Comparison of ENCODE assay signal across 23 cellular contexts in genomic region chr16:64363039-64363438, GRCh38.
DNase-seq lines count a peak whose midpoint lies in the region; ATAC-seq and TF ChIP-seq lines count a peak whose summit lies in the region.
"Had no signal": no experiment of that assay in that cellular context is flagged by ENCODE, and none has a peak within 500 bp of the region (broad histone marks: within the 10 kb centered on the region; RNA-seq: fewer than 3 reads in every experiment).

No MANE protein-coding gene starts in this region.

- H4K20me1 ChIP-seq in IMR-90 (ENCODE audit: insufficient read depth, low read length) = no peaks in the 10 kb centered on the region
- H4K20me1 ChIP-seq in smooth muscle cell (ENCODE audit: low read depth) = no peaks in the 10 kb centered on the region

- no peaks in the 10 kb centered on the region; the same call in 1 of the 2 replicates for H3K4me1 ChIP-seq in IMR-90 (ENCODE audit: control insufficient read depth, insufficient read depth, low read length)
- H3K4me1 ChIP-seq in smooth muscle cell (ENCODE audit: low read depth) = no peaks in the 10 kb centered on the region
- H3K4me1 ChIP-seq: HAP-1, SJSA1 had no signal

- ATAC-seq in IMR-90 (ENCODE audit: low read depth) (peak; percentile 56; the same call in 1 of the 2 replicates), GM18520 (IDR thresholded peaks at IDR 0.05; ENCODE audit: unreplicated experiment) (no peak)

- H3K4me2 ChIP-seq in IMR-90 (ENCODE audit: low read depth, low read length) (no peak overlapping the region), smooth muscle cell (no peak overlapping the region)
- H3K4me2 ChIP-seq: KMS-11 had no signal

- no peaks in the 10 kb centered on the region for H3K27me3 ChIP-seq in IMR-90 (ENCODE audit: control insufficient read depth, insufficient read depth, low read length)
- no peaks in the 10 kb centered on the region for H3K27me3 ChIP-seq in smooth muscle cell (ENCODE audit: low read depth)
- H3K27me3 ChIP-seq: SJSA1 had no signal

- in situ Hi-C loops in IMR-90 (cut with MboI; ENCODE audit: low sequenced_read_pairs) = no loop called here

- WGBS in IMR-90 (ENCODE audit: extremely low coverage in 2 of 2, insufficient read length in 1 of 2), 2 experiments = no CpG with 5 or more reads among the region's 2 CpGs
- WGBS in smooth muscle cell (ENCODE audit: low lambda C conversion rate) = 72% methylated on average over 2 of the region's 2 CpGs

- TF ChIP-seq CTCF in IMR-90 (conservative IDR thresholded peaks at IDR 0.05; ENCODE audit: low read depth, low read length) (no peak), foreskin fibroblast (IDR thresholded peaks at IDR 0.05; ENCODE audit: low read depth, low read length) (no peak), smooth muscle cell (IDR thresholded peaks at IDR 0.05; ENCODE audit: borderline replicate concordance, insufficient read depth, poor library complexity, severe bottlenecking) (no peak), Calu3 (IDR thresholded peaks at IDR 0.05; ENCODE audit: unreplicated experiment) (no peak)

- DNase-seq in IMR-90 = peak; percentile 50
- DNase-seq in fibroblast of gingiva (ENCODE audit: low read depth) = peak; percentile 43
- DNase-seq in foreskin fibroblast = peak; percentile 36 to 60
- DNase-seq in smooth muscle cell (lab: John Stamatoyannopoulos, UW; ENCODE audit: unreplicated experiment) = no peak
- no peak for DNase-seq in Calu3
- DNase-seq in hypothalamus (lab: John Stamatoyannopoulos, UW) = no peak
- DNase-seq: CD8-positive, alpha-beta memory T cell; DND-41; MM.1S; NCI-H2081 treated with DMSO at 0.1 percent for 48 hours; NCI-H2171; NCI-H226; NCI-H510A; NCI-H69; Right ventricle myocardium superior; RPMI8226 had no signal

- H4K91ac ChIP-seq in IMR-90 (ENCODE audit: insufficient read depth, low read depth, low read length) = no peak overlapping the region

- no peak overlapping the region for H4K5ac ChIP-seq in IMR-90 (ENCODE audit: low read depth, low read length)

- H2BK120ac ChIP-seq in IMR-90 (ENCODE audit: low read depth, low read length) = no peak overlapping the region

- H3K9me1 ChIP-seq in IMR-90 (ENCODE audit: insufficient read depth, low read length) = no peaks in the 10 kb centered on the region

- H3K79me1 ChIP-seq in IMR-90 (ENCODE audit: low read depth in 1 of 2, low read length in 2 of 2) = no peaks in the 10 kb centered on the region

- no peak overlapping the region for H4K8ac ChIP-seq in IMR-90 (ENCODE audit: low read depth in 2 of 2, low read length in 2 of 2)

- H3K9ac ChIP-seq in IMR-90 (ENCODE audit: low read depth, low read length) = no peak overlapping the region
- no peak overlapping the region for H3K9ac ChIP-seq in smooth muscle cell (ENCODE audit: low read depth)
- H3K9ac ChIP-seq: KMS-11 had no signal

- dilution Hi-C loops in IMR-90 (cut with HindIII; ENCODE audit: low sequenced_read_pairs, unreplicated experiment) = no loop called here

- H2AK9ac ChIP-seq in IMR-90 (replicated peaks; ENCODE audit: low read depth, low read length, poor library complexity) = no peak overlapping the region

- no peak overlapping the region for H2BK20ac ChIP-seq in IMR-90 (ENCODE audit: low read depth, low read length)

- POLR2A ChIA-PET in IMR-90 (lab: Charles Lee; ENCODE audit: unreplicated experiment) = no interaction called here

- BruUV-seq in IMR-90 (replicated peaks; lab: Mats Ljungman, UMichigan) = no TSS peak
- no TSS peak for BruUV-seq in Calu3 (replicated peaks; lab: Mats Ljungman, UMichigan)

- H3K36me3 Mint-ChIP-seq in Calu3 (ENCODE audit: insufficient read depth, unreplicated experiment) = no peaks in the 10 kb centered on the region
- H3K36me3 Mint-ChIP-seq: CD8-positive, alpha-beta memory T cell; IgD-negative memory B cell had no signal

- no peak overlapping the region for H3K27ac Mint-ChIP-seq in Calu3 (ENCODE audit: unreplicated experiment)
- H3K27ac Mint-ChIP-seq: B cell; CD8-positive, alpha-beta memory T cell; IgD-negative memory B cell had no signal

- TF ChIP-seq RAD21 in IMR-90 (IDR thresholded peaks at IDR 0.05; ENCODE audit: low read length) = no peak

- H2BK15ac ChIP-seq in IMR-90 (ENCODE audit: low read depth, low read length) = no peak overlapping the region

- no peak overlapping the region for H3K4ac ChIP-seq in IMR-90 (ENCODE audit: low read depth, low read length)

- H3K9me3 ChIP-seq in IMR-90 (ENCODE audit: control insufficient read depth, insufficient read depth, low read length) = no peaks in the 10 kb centered on the region
- no peaks in the 10 kb centered on the region for H3K9me3 ChIP-seq in smooth muscle cell (replicated peaks; ENCODE audit: low read depth)
- H3K9me3 ChIP-seq: HAP-1, SJSA1 had no signal

- H3K56ac ChIP-seq in IMR-90 (ENCODE audit: extremely low read depth, insufficient read depth, low read length) = no peak overlapping the region

- CTCF ChIA-PET in IMR-90 (lab: Yijun Ruan, JAX) = interaction anchor here (1.1 kb wide), 1 partner anchor 38 kb away, joined by 4 read pairs; no protein-coding TSS in a partner anchor
- CTCF ChIA-PET in Calu3 (lab: Charles Lee) = no interaction called here

- H3K18ac ChIP-seq in IMR-90 (ENCODE audit: low read depth, low read length) = no peak overlapping the region

- no peaks in the 10 kb centered on the region for H3K79me2 ChIP-seq in smooth muscle cell (ENCODE audit: low read depth)

- peaks cover 9% of the 10 kb centered on the region for H3K9me3 Mint-ChIP-seq in Calu3 (ENCODE audit: low read depth, unreplicated experiment)

- TF ChIP-seq POLR2A in IMR-90 (IDR thresholded peaks at IDR 0.05; ENCODE audit: low read depth, low read length) = no peak

- H3K4me3 ChIP-seq in IMR-90 (ENCODE audit: insufficient read depth, low read depth, low read length) = no peak overlapping the region
- no peak overlapping the region for H3K4me3 ChIP-seq in foreskin fibroblast (ENCODE audit: low read depth in 1 of 2, low read length in 2 of 2)
- H3K4me3 ChIP-seq in smooth muscle cell = no peak overlapping the region
- H3K4me3 ChIP-seq: HAP-1, SJSA1 had no signal

- H3K27ac ChIP-seq in IMR-90 (ENCODE audit: insufficient read depth, low read length) (no peak overlapping the region), smooth muscle cell (ENCODE audit: low read depth) (peak overlapping the region; percentile 1)
- H3K27ac ChIP-seq: C4-2B, KMS-11, SJSA1 had no signal

- H2AFZ ChIP-seq in IMR-90 (replicated peaks; ENCODE audit: low read length, poor library complexity) (no peak overlapping the region), smooth muscle cell (ENCODE audit: low read depth) (no peak overlapping the region)

- no peaks in the 10 kb centered on the region for H3F3A ChIP-seq in smooth muscle cell (ENCODE audit: low read depth)

- no peaks in the 10 kb centered on the region for H3K4me1 Mint-ChIP-seq in Calu3 (ENCODE audit: low read depth, unreplicated experiment)
- H3K4me1 Mint-ChIP-seq: B cell; CD8-positive, alpha-beta memory T cell; IgD-negative memory B cell had no signal

- no peak overlapping the region for H3K14ac ChIP-seq in IMR-90 (replicated peaks; ENCODE audit: low read depth, low read length)

- no peak overlapping the region for H3K23ac ChIP-seq in IMR-90 (ENCODE audit: low read depth, low read length)

- intact Hi-C loops in IMR-90 (cut with micrococcal nuclease) (no loop called here), Calu3 (cut with micrococcal nuclease; ENCODE audit: unreplicated experiment) (no loop called here)

- H3K27me3 Mint-ChIP-seq in Calu3 (ENCODE audit: unreplicated experiment) = no peaks in the 10 kb centered on the region
- H3K27me3 Mint-ChIP-seq: B cell; CD8-positive, alpha-beta memory T cell; IgD-negative memory B cell had no signal

- H3K36me3 ChIP-seq in IMR-90 (ENCODE audit: control insufficient read depth, insufficient read depth, low read length) (no peaks in the 10 kb centered on the region), smooth muscle cell (ENCODE audit: low read depth) (no peaks in the 10 kb centered on the region)
- H3K36me3 ChIP-seq: HAP-1, SJSA1 had no signal

- H2AK5ac ChIP-seq in IMR-90 (ENCODE audit: low read depth, low read length) = no peak overlapping the region

- no peak overlapping the region for H2BK5ac ChIP-seq in IMR-90 (ENCODE audit: low read depth, low read length, poor library complexity, severe bottlenecking)

- no peak overlapping the region for H3K4me3 Mint-ChIP-seq in Calu3 (ENCODE audit: low read depth, unreplicated experiment)
- H3K4me3 Mint-ChIP-seq: B cell; CD8-positive, alpha-beta memory T cell; IgD-negative memory B cell had no signal

TF ChIP-seq in IMR-90, 13 proteins besides CTCF, POLR2A, EP300 and RAD21:
- peak; percentile 90 for TF ChIP-seq CEBPB (IDR thresholded peaks at IDR 0.05; ENCODE audit: low read depth, low read length)
- no peak for TF ChIP-seq SMC3 (IDR thresholded peaks at IDR 0.05; ENCODE audit: low read depth, low read length)
TF ChIP-seq in IMR-90: peak in this region for 1.

Comparison
In these comparisons a context has a peak if more than half of its experiments do, and no peak if none do; other contexts are left out.
1. DNase-seq: peak in IMR-90 (single experiment), fibroblast of gingiva (single experiment) and foreskin fibroblast (2 of 2); none in smooth muscle cell (single experiment), Calu3 (single experiment) and hypothalamus (0 of 51).